In the genomic region with DNA sequence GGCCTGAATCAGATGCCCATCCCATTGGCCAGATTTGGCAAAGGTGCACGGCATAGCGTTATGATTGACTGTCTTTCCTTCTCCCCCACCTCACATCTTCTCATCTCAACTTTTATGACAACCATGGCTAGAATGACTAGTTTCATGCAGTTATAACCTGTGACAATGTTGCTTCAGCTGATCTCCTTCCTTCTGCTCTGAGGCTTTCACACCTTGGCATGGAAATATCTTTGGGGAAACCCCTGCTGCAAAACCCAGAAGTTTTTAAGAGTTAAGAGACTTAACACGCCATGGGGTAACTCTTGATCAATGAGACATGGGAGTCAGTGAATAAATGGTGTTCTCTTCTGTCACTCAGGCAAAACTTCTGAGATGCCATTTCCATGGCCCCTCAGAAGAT, we compare ENCODE assay signal across 10 cellular contexts.
"Had no signal": no experiment of that assay in that cellular context is flagged by ENCODE, and none has a peak within 500 bp of the region (broad histone marks: within the 10 kb centered on the region; RNA-seq: fewer than 3 reads in every experiment).

No MANE protein-coding gene starts in this region.

- ATAC-seq: stimulated activated naive B cell treated with anti-CD40 and anti-IgM and Interleukin-4, amounts not matched to agents 10 μg/mL and 1 μg/mL and 100 μg/mL, for 72 hours had no signal

- H3K4me1 Mint-ChIP-seq: activated B cell treated with CpG ODN at 0.5 μM for 24 hours; stimulated activated naive B cell treated with anti-CD40 and anti-IgM and Interleukin-4, amounts not matched to agents 10 μg/mL and 1 μg/mL and 100 μg/mL, for 72 hours had no signal

- H3K4me3 Mint-ChIP-seq: activated B cell treated with CpG ODN at 0.5 μM for 24 hours; endodermal cell; nephron; stimulated activated naive B cell treated with anti-CD40 and anti-IgM and Interleukin-4, amounts not matched to agents 10 μg/mL and 1 μg/mL and 100 μg/mL, for 72 hours had no signal

- DNase-seq: activated B cell treated with CpG ODN at 0.5 μM for 24 hours; activated gamma-delta T cell; endodermal cell; head of caudate nucleus; nucleus accumbens; posterior cingulate gyrus; stimulated activated naive B cell treated with anti-CD40 and anti-IgM and Interleukin-4, amounts not matched to agents 10 μg/mL and 1 μg/mL and 100 μg/mL, for 72 hours; SW 1271; trophoblast cell had no signal

- H3K36me3 Mint-ChIP-seq: stimulated activated naive B cell treated with anti-CD40 and anti-IgM and Interleukin-4, amounts not matched to agents 10 μg/mL and 1 μg/mL and 100 μg/mL, for 72 hours had no signal

- H3K27ac Mint-ChIP-seq: activated B cell treated with CpG ODN at 0.5 μM for 24 hours; endodermal cell; nephron; stimulated activated naive B cell treated with anti-CD40 and anti-IgM and Interleukin-4, amounts not matched to agents 10 μg/mL and 1 μg/mL and 100 μg/mL, for 72 hours had no signal

- H3K9me3 Mint-ChIP-seq: activated B cell treated with CpG ODN at 0.5 μM for 24 hours; endodermal cell; nephron; stimulated activated naive B cell treated with anti-CD40 and anti-IgM and Interleukin-4, amounts not matched to agents 10 μg/mL and 1 μg/mL and 100 μg/mL, for 72 hours had no signal
